In the genomic region with DNA sequence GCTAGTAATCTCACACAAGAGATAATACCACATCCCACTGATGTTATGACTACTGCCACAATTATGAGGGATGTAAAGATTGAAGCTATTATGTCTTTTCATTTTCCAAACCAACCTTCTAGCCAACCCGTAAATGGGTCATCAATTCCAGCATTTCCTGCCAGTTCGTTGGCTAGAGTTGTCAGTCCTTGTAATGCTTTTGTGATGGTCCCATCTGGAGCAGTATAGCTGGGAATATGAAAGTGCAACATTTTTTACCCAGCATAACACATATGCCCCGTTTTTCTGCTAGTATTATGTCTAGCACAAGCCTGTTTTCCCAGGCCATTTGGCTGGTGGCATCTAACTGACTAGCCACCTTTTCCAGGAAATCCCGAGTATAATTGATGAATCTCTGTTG, we compare ENCODE assay signal across 7 cellular contexts.
"Had no signal": no experiment of that assay in that cellular context is flagged by ENCODE, and none has a peak within 500 bp of the region (broad histone marks: within the 10 kb centered on the region; RNA-seq: fewer than 3 reads in every experiment).

No MANE protein-coding gene starts in this region.

- ATAC-seq: HCT116, HepG2 had no signal

- DNase-seq: GM23248, GOT3, H7, HFFc6, KBM-7 had no signal
